Comparison of ENCODE assay signal across 20 cellular contexts in the genomic region with DNA sequence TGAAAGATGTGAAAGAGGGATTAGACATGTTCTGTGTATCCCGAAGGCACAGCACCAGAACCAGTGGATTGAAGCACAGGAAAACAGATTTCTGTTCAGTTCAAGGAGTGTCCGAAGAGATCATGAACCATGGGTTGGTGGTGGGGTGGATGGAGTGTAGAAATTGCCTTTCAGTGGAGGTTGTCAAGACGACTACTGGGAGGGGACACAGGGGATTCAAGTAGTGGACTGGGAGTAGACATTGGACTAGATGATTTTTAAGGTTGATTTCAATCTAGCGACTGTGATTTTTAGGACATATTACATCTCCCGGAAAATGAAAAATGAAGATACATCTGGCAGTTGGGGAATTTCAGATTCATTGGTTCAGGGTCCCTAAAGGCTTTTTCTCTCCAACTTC. TPM values are rescaled to one million over a fixed set of nuclear protein-coding genes. Genes with fewer than 3 reads are reported as not detected.
DNase-seq lines count a peak whose midpoint lies in the region; ATAC-seq and TF ChIP-seq lines count a peak whose summit lies in the region.
"Had no signal": no experiment of that assay in that cellular context is flagged by ENCODE, and none has a peak within 500 bp of the region (broad histone marks: within the 10 kb centered on the region; RNA-seq: fewer than 3 reads in every experiment).

No MANE protein-coding gene starts in this region.

- H3K36me3 Mint-ChIP-seq in activated CD4-positive, alpha-beta T cell treated with anti-CD3 and anti-CD28 coated beads for 36 hours (ENCODE audit: low read depth), result peaks cover 43% of the 10 kb centered on the region
- no peaks in the 10 kb centered on the region for H3K36me3 Mint-ChIP-seq in Caco-2 (ENCODE audit: insufficient read depth, unreplicated experiment)
- H3K36me3 Mint-ChIP-seq in activated T-helper 17 cell treated with anti-CD3 and anti-CD28 coated beads, Interleukin-2, amount 50 U/mL, for 72 hours (ENCODE audit: low read depth), result peaks cover 68% of the 10 kb centered on the region
- peaks cover 0 to 30% (median 14%) of the 10 kb centered on the region in 5 donors for H3K36me3 Mint-ChIP-seq in naive thymus-derived CD4-positive, alpha-beta T cell

- intact Hi-C loops in activated CD4-positive, alpha-beta T cell treated with anti-CD3 and anti-CD28 coated beads for 36 hours (cut with DNase I, micrococcal nuclease), result loop anchor here in 1 of 2 experiments (5.0 kb wide), 1 partner anchor 333 kb away; a partner anchor contains a TSS
- intact Hi-C loops in Caco-2 (cut with micrococcal nuclease; ENCODE audit: unreplicated experiment), result loop anchor here (5.0 kb wide), 1 partner anchor 333 kb away; a partner anchor contains a TSS
- intact Hi-C loops in naive thymus-derived CD4-positive, alpha-beta T cell (cut with micrococcal nuclease), result loop anchor here (5.0 kb wide), 2 partner anchors 37 to 77 kb away; a partner anchor contains a TSS

- H3K9me3 ChIP-seq in Caco-2, result no peaks in the 10 kb centered on the region
- H3K9me3 ChIP-seq in naive thymus-derived CD4-positive, alpha-beta T cell (ENCODE audit: control insufficient read depth in 2 of 3, low read length in 3 of 3), result no peaks in the 10 kb centered on the region
- H3K9me3 ChIP-seq: ascending aorta, thoracic aorta had no signal

- no TSS peak for BruUV-seq in Caco-2 (replicated peaks; lab: Mats Ljungman, UMichigan)

- peak overlapping the region; percentile 94 for H3K27ac Mint-ChIP-seq in activated CD4-positive, alpha-beta T cell treated with anti-CD3 and anti-CD28 coated beads for 36 hours
- H3K27ac Mint-ChIP-seq in Caco-2 (ENCODE audit: unreplicated experiment), result peak overlapping the region; percentile 5
- peak overlapping the region; percentile 88 for H3K27ac Mint-ChIP-seq in activated T-helper 17 cell treated with anti-CD3 and anti-CD28 coated beads, Interleukin-2, amount 50 U/mL, for 72 hours
- peak overlapping the region; percentile 90 to 96 (median 94) for H3K27ac Mint-ChIP-seq in naive thymus-derived CD4-positive, alpha-beta T cell

- H3K27me3 ChIP-seq in Caco-2 (replicated peaks; ENCODE audit: control insufficient read depth, insufficient read depth, low read length) (no peaks in the 10 kb centered on the region), foreskin keratinocyte (no peaks in the 10 kb centered on the region), H7 (ENCODE audit: control insufficient read depth, insufficient read depth, low read length) (no peaks in the 10 kb centered on the region)
- no peaks in the 10 kb centered on the region for H3K27me3 ChIP-seq in naive thymus-derived CD4-positive, alpha-beta T cell (ENCODE audit: control insufficient read depth in 2 of 2, insufficient read depth in 2 of 2, low read length in 2 of 2)
- H3K27me3 ChIP-seq: ascending aorta had no signal

- no peaks in the 10 kb centered on the region for H3K36me3 ChIP-seq in Caco-2 (ENCODE audit: control insufficient read depth, insufficient read depth, low read length)
- peaks cover 0 to 4% (median 0%) of the 10 kb centered on the region in 3 experiments for H3K36me3 ChIP-seq in naive thymus-derived CD4-positive, alpha-beta T cell (ENCODE audit: control insufficient read depth in 2 of 3, insufficient read depth in 3 of 3, low read length in 3 of 3)
- no peaks in the 10 kb centered on the region for H3K36me3 ChIP-seq in H7 (replicated peaks; ENCODE audit: control insufficient read depth, insufficient read depth, low read length)
- H3K36me3 ChIP-seq: ascending aorta, thoracic aorta had no signal

- CTCF ChIA-PET in activated CD4-positive, alpha-beta T cell treated with anti-CD3 and anti-CD28 coated beads for 36 hours (lab: Charles Lee), result interaction anchor here (0.7 kb wide), 1 partner anchor 16 kb away, joined by 3 read pairs; no protein-coding TSS in a partner anchor
- CTCF ChIA-PET in Caco-2 (lab: Charles Lee), result no interaction called here
- CTCF ChIA-PET in naive thymus-derived CD4-positive, alpha-beta T cell (lab: Charles Lee), result no interaction called here

- peak overlapping the region; percentile 52 for H3K27ac ChIP-seq in naive thymus-derived CD4-positive, alpha-beta T cell (ENCODE audit: low read depth, low read length)
- H3K27ac ChIP-seq in foreskin keratinocyte, result no peak overlapping the region
- H3K27ac ChIP-seq: ascending aorta, thoracic aorta had no signal

- H3K4me3 Mint-ChIP-seq in activated CD4-positive, alpha-beta T cell treated with anti-CD3 and anti-CD28 coated beads for 36 hours, result peak overlapping the region; percentile 42
- no peak overlapping the region for H3K4me3 Mint-ChIP-seq in Caco-2 (ENCODE audit: unreplicated experiment)
- peak overlapping the region; percentile 79 for H3K4me3 Mint-ChIP-seq in activated T-helper 17 cell treated with anti-CD3 and anti-CD28 coated beads, Interleukin-2, amount 50 U/mL, for 72 hours
- H3K4me3 Mint-ChIP-seq in naive thymus-derived CD4-positive, alpha-beta T cell, result peak overlapping the region in 8 of 10 donors; percentile 60 to 85 (median 70)
- H3K4me3 Mint-ChIP-seq: neural crest cell had no signal

- no peak overlapping the region for H3K4me3 ChIP-seq in Caco-2 (ENCODE audit: low read depth, low read length)
- no peak overlapping the region for H3K4me3 ChIP-seq in naive thymus-derived CD4-positive, alpha-beta T cell (ENCODE audit: low read length)
- no peak overlapping the region for H3K4me3 ChIP-seq in H7 (ENCODE audit: insufficient read depth, low read depth, low read length)
- H3K4me3 ChIP-seq: ascending aorta, smooth muscle cell, thoracic aorta had no signal

- H3K27me3 Mint-ChIP-seq in activated CD4-positive, alpha-beta T cell treated with anti-CD3 and anti-CD28 coated beads for 36 hours, result no peaks in the 10 kb centered on the region
- H3K27me3 Mint-ChIP-seq in Caco-2 (ENCODE audit: insufficient read depth, unreplicated experiment), result no peaks in the 10 kb centered on the region
- H3K27me3 Mint-ChIP-seq in activated T-helper 17 cell treated with anti-CD3 and anti-CD28 coated beads, Interleukin-2, amount 50 U/mL, for 72 hours, result no peaks in the 10 kb centered on the region
- H3K27me3 Mint-ChIP-seq in naive thymus-derived CD4-positive, alpha-beta T cell, result no peaks in the 10 kb centered on the region

- no peaks in the 10 kb centered on the region for H3K9me3 Mint-ChIP-seq in activated CD4-positive, alpha-beta T cell treated with anti-CD3 and anti-CD28 coated beads for 36 hours (ENCODE audit: low read depth)
- H3K9me3 Mint-ChIP-seq in Caco-2 (ENCODE audit: unreplicated experiment), result no peaks in the 10 kb centered on the region
- H3K9me3 Mint-ChIP-seq in activated T-helper 17 cell treated with anti-CD3 and anti-CD28 coated beads, Interleukin-2, amount 50 U/mL, for 72 hours, result no peaks in the 10 kb centered on the region
- no peaks in the 10 kb centered on the region for H3K9me3 Mint-ChIP-seq in naive thymus-derived CD4-positive, alpha-beta T cell
- H3K9me3 Mint-ChIP-seq: neural crest cell had no signal

- TF ChIP-seq CTCF in Caco-2 (IDR thresholded peaks at IDR 0.05; ENCODE audit: insufficient read depth in 1 of 2, low read depth in 1 of 2, low read length in 1 of 2, severe bottlenecking in 1 of 2, unreplicated experiment in 1 of 2), result no peak
- no peak for TF ChIP-seq CTCF in foreskin keratinocyte (conservative IDR thresholded peaks at IDR 0.05)

- ATAC-seq in activated CD4-positive, alpha-beta T cell treated with anti-CD3 and anti-CD28 coated beads for 36 hours, result no peak
- no peak for ATAC-seq in activated T-helper 17 cell treated with anti-CD3 and anti-CD28 coated beads, Interleukin-2, amount 50 U/mL, for 72 hours (replicated peaks)
- ATAC-seq in naive thymus-derived CD4-positive, alpha-beta T cell, result no peak
- no peak for ATAC-seq in foreskin keratinocyte
- ATAC-seq: activated CD4-positive, CD25-positive, alpha-beta regulatory T cell treated with anti-CD3 and anti-CD28 coated beads, Interleukin-2, amount 50 U/mL, for 24 hours had no signal

- no peak for DNase-seq in activated CD4-positive, alpha-beta T cell treated with anti-CD3 and anti-CD28 coated beads for 36 hours
- no peak for DNase-seq in activated CD4-positive, alpha-beta T cell treated with anti-CD3 and anti-CD28 coated beads for 48 hours
- DNase-seq in Caco-2 (no peak), foreskin keratinocyte (no peak), HuH-7 (ENCODE audit: low spot score) (no peak), H7 (no peak)
- DNase-seq in naive thymus-derived CD4-positive, alpha-beta T cell, result no peak
- DNase-seq: cerebellar nuclear complex; effector CD8-positive, alpha-beta T cell; KG1; NCI-H1092 treated with DMSO at 0.1 percent for 48 hours; NCI-H510A treated with DMSO at 0.1 percent for 48 hours; SHP77 treated with DMSO at 0.1 percent for 48 hours; stimulated activated CD8-positive, alpha-beta memory T cell treated with anti-CD3 and anti-CD28 coated beads, Interleukin-4, amount 100 ng/mL, for 48 hours had no signal

- peaks cover 94% of the 10 kb centered on the region for H3K4me1 Mint-ChIP-seq in activated CD4-positive, alpha-beta T cell treated with anti-CD3 and anti-CD28 coated beads for 36 hours
- H3K4me1 Mint-ChIP-seq in Caco-2 (ENCODE audit: low read depth, unreplicated experiment), result peaks cover 22% of the 10 kb centered on the region
- peaks cover 58% of the 10 kb centered on the region for H3K4me1 Mint-ChIP-seq in activated T-helper 17 cell treated with anti-CD3 and anti-CD28 coated beads, Interleukin-2, amount 50 U/mL, for 72 hours
- H3K4me1 Mint-ChIP-seq in naive thymus-derived CD4-positive, alpha-beta T cell, result peaks cover 63 to 97% (median 91%) of the 10 kb centered on the region in 7 donors

- peaks cover 29% of the 10 kb centered on the region for H3K4me1 ChIP-seq in Caco-2
- peaks cover 75 to 84% of the 10 kb centered on the region in 2 donors for H3K4me1 ChIP-seq in naive thymus-derived CD4-positive, alpha-beta T cell (ENCODE audit: control insufficient read depth in 2 of 2, insufficient read depth in 2 of 2, low read length in 2 of 2)
- peaks cover 20% of the 10 kb centered on the region for H3K4me1 ChIP-seq in foreskin keratinocyte

- POLR2A ChIA-PET in activated CD4-positive, alpha-beta T cell treated with anti-CD3 and anti-CD28 coated beads for 36 hours (lab: Charles Lee), result no interaction called here
- POLR2A ChIA-PET in Caco-2 (lab: Charles Lee), result no interaction called here
- POLR2A ChIA-PET in naive thymus-derived CD4-positive, alpha-beta T cell (lab: Charles Lee), result interaction anchor here (0.6 to 21.4 kb wide), 4 partner anchors 10 to 44 kb away, joined by 3 to 466 read pairs (median 4); no protein-coding TSS in a partner anchor

RNA-seq across cellular contexts. Expression of a gene that starts 35.9 kb away (rescaled TPM):
- total RNA-seq in activated CD4-positive, alpha-beta T cell treated with anti-CD3 and anti-CD28 coated beads for 36 hours, result 100 to 1,000 TPM; 166 to 171 TPM
- total RNA-seq in Caco-2 (2022), result 7.4 and 8.8 TPM in 2 replicates
- 100 to 1,000 TPM; 129 to 170 TPM for total RNA-seq in activated T-helper 17 cell treated with anti-CD3 and anti-CD28 coated beads, Interleukin-2, amount 50 U/mL, for 72 hours
- total RNA-seq in naive thymus-derived CD4-positive, alpha-beta T cell, result 100 to 1,000 TPM; 102 to 162 (median 130) TPM
- polyA plus RNA-seq in naive thymus-derived CD4-positive, alpha-beta T cell, result 100 to 1,000 TPM; 261 to 285 TPM
- total RNA-seq in foreskin keratinocyte, result 17.1 and 19.4 TPM in 2 replicates
- 7.6 and 8.2 TPM in 2 replicates for polyA plus RNA-seq in foreskin keratinocyte
- 38.6 and 45.8 TPM in 2 replicates for total RNA-seq in H7 (2014; rRNA removed; shearing (Covaris generic))

Comparison
In these comparisons a context has a peak if more than half of its experiments do, and no peak if none do; other contexts are left out.
1. H3K27ac Mint-ChIP-seq: peak in every context shown above with its lines; median percentile 94 in activated CD4-positive, alpha-beta T cell treated with anti-CD3 and anti-CD28 coated beads for 36 hours; 94 in naive thymus-derived CD4-positive, alpha-beta T cell; 88 in activated T-helper 17 cell treated with anti-CD3 and anti-CD28 coated beads, Interleukin-2, amount 50 U/mL, for 72 hours; 5 in Caco-2.